Comparison of ENCODE assay signal across 14 cellular contexts in genomic region chr2:193518061-193518817, GRCh38.
DNase-seq lines count a peak whose midpoint lies in the region; ATAC-seq, FAIRE-seq and TF ChIP-seq lines count a peak whose summit lies in the region.
"Had no signal": no experiment of that assay in that cellular context is flagged by ENCODE, and none has a peak within 500 bp of the region (broad histone marks: within the 10 kb centered on the region; RNA-seq: fewer than 3 reads in every experiment).

No MANE protein-coding gene starts in this region.

- no peaks in the 10 kb centered on the region for H3K36me3 Mint-ChIP-seq in CD8-positive, alpha-beta T cell

- H3K27me3 ChIP-seq in DND-41 (ENCODE audit: insufficient read depth, low read length, poor library complexity) (no peaks in the 10 kb centered on the region), PC-3 (ENCODE audit: low read length) (no peaks in the 10 kb centered on the region), endothelial cell of umbilical vein (ENCODE audit: control insufficient read depth in 2 of 2, insufficient read depth in 2 of 2, low read length in 2 of 2) (no peaks in the 10 kb centered on the region), osteoblast (ENCODE audit: insufficient read depth, low read length) (no peaks in the 10 kb centered on the region)
- no peaks in the 10 kb centered on the region for H3K27me3 ChIP-seq in CD8-positive, alpha-beta T cell (ENCODE audit: insufficient read depth, low read length)
- H3K27me3 ChIP-seq: stomach had no signal

- DNase-seq in DND-41, result no peak
- peak; percentile 90 for DNase-seq in PC-3
- DNase-seq in endothelial cell of umbilical vein (ENCODE audit: low read depth, low spot score), result no peak
- DNase-seq in osteoblast (ENCODE audit: insufficient read length, low spot score, missing footprints), result peak; percentile 31
- DNase-seq in CD8-positive, alpha-beta T cell, result no peak
- DNase-seq in cerebellum (ENCODE audit: low spot score), result no peak
- DNase-seq: caudate nucleus; CD4-positive, alpha-beta T cell; NCI-H187 treated with DMSO at 0.1 percent for 48 hours; stimulated activated CD4-positive, alpha-beta T cell treated with anti-CD3 and anti-CD28 coated beads, Interleukin-4, amount 100 ng/mL, for 24 hours; stomach had no signal

- H3K9me3 ChIP-seq in DND-41 (ENCODE audit: insufficient read depth, low read length, severe bottlenecking) (no peaks in the 10 kb centered on the region), PC-3 (ENCODE audit: low read length) (no peaks in the 10 kb centered on the region), endothelial cell of umbilical vein (replicated peaks; ENCODE audit: control insufficient read depth, insufficient read depth, low read length) (no peaks in the 10 kb centered on the region), osteoblast (ENCODE audit: low read depth, low read length) (no peaks in the 10 kb centered on the region)
- no peaks in the 10 kb centered on the region for H3K9me3 ChIP-seq in CD8-positive, alpha-beta T cell (ENCODE audit: low read length)
- H3K9me3 ChIP-seq: prostate gland, stomach had no signal

- H3K27ac ChIP-seq in DND-41 (ENCODE audit: low read length) (no peak overlapping the region), PC-3 (ENCODE audit: low read length) (peak overlapping the region; percentile 87), endothelial cell of umbilical vein (ENCODE audit: insufficient read depth, low read depth, low read length) (no peak overlapping the region), osteoblast (ENCODE audit: low read depth, low read length) (peak overlapping the region; percentile 83)
- H3K27ac ChIP-seq in CD8-positive, alpha-beta T cell (ENCODE audit: low read depth, low read length), result no peak overlapping the region
- H3K27ac ChIP-seq: prostate gland had no signal

- H3K9me1 ChIP-seq in endothelial cell of umbilical vein (replicated peaks; ENCODE audit: control insufficient read depth, extremely low read depth, insufficient read depth, low read length), result no peaks in the 10 kb centered on the region

- CTCF ChIA-PET in PC-3 (lab: Charles Lee) (no interaction called here), endothelial cell of umbilical vein (lab: Charles Lee) (no interaction called here)
- CTCF ChIA-PET in CD8-positive, alpha-beta T cell (lab: Charles Lee), result interaction anchor here (0.6 to 0.7 kb wide), 2 partner anchors 250 to 467 kb away, joined by 3 read pairs; no protein-coding TSS in a partner anchor

- peaks cover 6% of the 10 kb centered on the region for H3F3A ChIP-seq in PC-3 (ENCODE audit: low read length, unreplicated experiment)

- POLR2A ChIA-PET in PC-3 (lab: Charles Lee; ENCODE audit: unreplicated experiment), result interaction anchor here (0.6 kb wide), 1 partner anchor 768 kb away, joined by 3 read pairs; no protein-coding TSS in a partner anchor
- POLR2A ChIA-PET in endothelial cell of umbilical vein (lab: Charles Lee), result no interaction called here
- POLR2A ChIA-PET in CD8-positive, alpha-beta T cell (lab: Charles Lee), result no interaction called here

- BruUV-seq in PC-3 (replicated peaks; lab: Mats Ljungman, UMichigan) (TSS peak; percentile 98), endothelial cell of umbilical vein (replicated peaks; lab: Mats Ljungman, UMichigan) (no TSS peak)

- FAIRE-seq in endothelial cell of umbilical vein (lab: Jason Lieb, UNC), result no peak

- dilution Hi-C loops in endothelial cell of umbilical vein (cut with MboI; ENCODE audit: extremely low pct_ligation_motif_present, low sequenced_read_pairs), result no loop called here

- H2AFZ ChIP-seq in DND-41 (ENCODE audit: low read depth, low read length) (0 out of 2 replicates have a peak overlapping the region, but pooled peaks have one; percentile 34), PC-3 (ENCODE audit: low read length) (peak overlapping the region; percentile 56), endothelial cell of umbilical vein (ENCODE audit: low read depth, low read length) (no peak overlapping the region), osteoblast (ENCODE audit: low read length) (peak overlapping the region; percentile 55)

- H3K9me3 Mint-ChIP-seq in CD8-positive, alpha-beta T cell, result peaks cover 7% of the 10 kb centered on the region

- intact Hi-C loops in PC-3 (cut with micrococcal nuclease) (no loop called here), endothelial cell of umbilical vein (cut with micrococcal nuclease) (no loop called here)
- intact Hi-C loops in CD8-positive, alpha-beta T cell (cut with DNase I, micrococcal nuclease), result no loop called here

- no peak overlapping the region for H3K27ac Mint-ChIP-seq in CD8-positive, alpha-beta T cell
- H3K27ac Mint-ChIP-seq: CD4-positive, alpha-beta T cell had no signal

- no peak overlapping the region for H3K4me3 ChIP-seq in DND-41 (ENCODE audit: low read depth in 1 of 2, low read length in 2 of 2)
- peak overlapping the region; percentile 34; the same call in 1 of the 2 replicates for H3K4me3 ChIP-seq in PC-3 (ENCODE audit: low read length)
- no peak overlapping the region for H3K4me3 ChIP-seq in endothelial cell of umbilical vein (replicated peaks in 1 of 3; ENCODE audit: insufficient read depth in 1 of 3, low read depth in 1 of 3, low read length in 3 of 3)
- H3K4me3 ChIP-seq in osteoblast (ENCODE audit: insufficient read depth, low read length), result no peak overlapping the region
- H3K4me3 ChIP-seq in CD8-positive, alpha-beta T cell (ENCODE audit: low read depth, low read length), result no peak overlapping the region
- H3K4me3 ChIP-seq: prostate gland, stomach had no signal

- no peak for ATAC-seq in DND-41 (ENCODE audit: insufficient read depth, low read depth)
- peak; percentile 94 for ATAC-seq in PC-3
- no peak for ATAC-seq in GM18505 (IDR thresholded peaks at IDR 0.05; ENCODE audit: unreplicated experiment)
- ATAC-seq in CD8-positive, alpha-beta T cell, result no peak
- ATAC-seq in HG03196 (IDR thresholded peaks at IDR 0.05; ENCODE audit: unreplicated experiment), result no peak

- H3K9ac ChIP-seq in DND-41 (ENCODE audit: low read depth, low read length) (no peak overlapping the region), PC-3 (ENCODE audit: low read length) (0 out of 2 replicates have a peak overlapping the region, but pooled peaks have one; percentile 11), endothelial cell of umbilical vein (replicated peaks; ENCODE audit: extremely low read depth, insufficient read depth, low read length) (no peak overlapping the region)

- no peaks in the 10 kb centered on the region for H3K4me1 Mint-ChIP-seq in CD8-positive, alpha-beta T cell (ENCODE audit: low read depth)

- H3K4me2 ChIP-seq in DND-41 (ENCODE audit: insufficient read depth, low read length), result no peak overlapping the region
- H3K4me2 ChIP-seq in PC-3 (ENCODE audit: low read length), result peak overlapping the region; percentile 48
- H3K4me2 ChIP-seq in endothelial cell of umbilical vein (ENCODE audit: insufficient read depth, low read length), result no peak overlapping the region
- H3K4me2 ChIP-seq in osteoblast (ENCODE audit: insufficient read depth, low read length), result peak overlapping the region; percentile 40

- no peak for TF ChIP-seq POLR2A in endothelial cell of umbilical vein (IDR thresholded peaks at IDR 0.05; ENCODE audit: low read depth, low read length)
- TF ChIP-seq POLR2A in GM18505 (IDR thresholded peaks at IDR 0.05; ENCODE audit: borderline replicate concordance, extremely low read depth, insufficient read depth, insufficient read length), result no peak

- H3K36me3 ChIP-seq in DND-41 (ENCODE audit: insufficient read depth, low read length) (no peaks in the 10 kb centered on the region), PC-3 (ENCODE audit: low read depth, low read length) (0 out of 2 replicates have a peak, but pooled peaks cover 5% of the 10 kb centered on the region), endothelial cell of umbilical vein (ENCODE audit: control insufficient read depth in 2 of 2, extremely low read depth in 1 of 2, insufficient read depth in 2 of 2, low read length in 2 of 2) (no peaks in the 10 kb centered on the region), osteoblast (ENCODE audit: insufficient read depth, low read length) (no peaks in the 10 kb centered on the region)
- no peaks in the 10 kb centered on the region for H3K36me3 ChIP-seq in CD8-positive, alpha-beta T cell (ENCODE audit: insufficient read depth, low read length)
- H3K36me3 ChIP-seq: prostate gland, stomach had no signal

- no peaks in the 10 kb centered on the region for H3K4me1 ChIP-seq in DND-41 (ENCODE audit: insufficient read depth, low read length)
- peaks cover 19% of the 10 kb centered on the region for H3K4me1 ChIP-seq in PC-3 (ENCODE audit: insufficient read depth, low read length)
- H3K4me1 ChIP-seq in endothelial cell of umbilical vein (ENCODE audit: control insufficient read depth, extremely low read depth, insufficient read depth, low read length), result no peaks in the 10 kb centered on the region
- peaks cover 5% of the 10 kb centered on the region for H3K4me1 ChIP-seq in osteoblast (ENCODE audit: insufficient read depth, low read length)
- no peaks in the 10 kb centered on the region for H3K4me1 ChIP-seq in CD8-positive, alpha-beta T cell (ENCODE audit: insufficient read depth, low read length)
- H3K4me1 ChIP-seq: prostate gland, stomach had no signal

- H3K4me3 Mint-ChIP-seq in CD8-positive, alpha-beta T cell, result no peak overlapping the region
- H3K4me3 Mint-ChIP-seq: CD4-positive, alpha-beta T cell had no signal

- TF ChIP-seq CTCF in DND-41 (IDR thresholded peaks at IDR 0.05; ENCODE audit: borderline replicate concordance, extremely low read depth, low read length, poor library complexity, severe bottlenecking) (no peak), PC-3 (conservative IDR thresholded peaks at IDR 0.05; ENCODE audit: low read depth, low read length) (no peak), endothelial cell of umbilical vein (IDR thresholded peaks at IDR 0.05; ENCODE audit: extremely low read depth in 1 of 2, insufficient read depth in 1 of 2, low read depth in 1 of 2, low read length in 2 of 2) (no peak), osteoblast (IDR thresholded peaks at IDR 0.05; ENCODE audit: extremely low read depth, low read depth, low read length) (no peak)
- TF ChIP-seq CTCF in CD8-positive, alpha-beta T cell (IDR thresholded peaks at IDR 0.05), result no peak

- H3K9me2 ChIP-seq in PC-3 (replicated peaks; ENCODE audit: low read length), result no peaks in the 10 kb centered on the region

- no peaks in the 10 kb centered on the region for H3K79me2 ChIP-seq in DND-41 (ENCODE audit: insufficient read depth, low read length)
- no peaks in the 10 kb centered on the region for H3K79me2 ChIP-seq in PC-3 (ENCODE audit: low read length)
- no peaks in the 10 kb centered on the region for H3K79me2 ChIP-seq in endothelial cell of umbilical vein (ENCODE audit: control insufficient read depth, insufficient read depth, low read length)
- no peaks in the 10 kb centered on the region for H3K79me2 ChIP-seq in osteoblast (ENCODE audit: insufficient read depth, low read length)

- H3K27me3 Mint-ChIP-seq in CD8-positive, alpha-beta T cell (ENCODE audit: low read depth), result no peaks in the 10 kb centered on the region
- H3K27me3 Mint-ChIP-seq: CD4-positive, alpha-beta T cell had no signal

- H4K20me1 ChIP-seq in DND-41 (ENCODE audit: insufficient read depth, low read length) (no peaks in the 10 kb centered on the region), PC-3 (ENCODE audit: low read length) (no peaks in the 10 kb centered on the region), endothelial cell of umbilical vein (replicated peaks; ENCODE audit: control insufficient read depth, extremely low read depth, insufficient read depth, low read length) (no peaks in the 10 kb centered on the region), osteoblast (ENCODE audit: insufficient read depth, low read length) (no peaks in the 10 kb centered on the region)

Comparison
In these comparisons a context has a peak if more than half of its experiments do, and no peak if none do; other contexts are left out.
1. DNase-seq: peak in PC-3 (single experiment) and osteoblast (single experiment); none in DND-41 (single experiment), endothelial cell of umbilical vein (single experiment), CD8-positive, alpha-beta T cell (0 of 7) and cerebellum (single experiment).
2. H3K27ac ChIP-seq: peak in PC-3 (single experiment) and osteoblast (single experiment); none in DND-41 (single experiment), endothelial cell of umbilical vein (single experiment) and CD8-positive, alpha-beta T cell (single experiment).
3. H3K4me2 ChIP-seq: peak in PC-3 (single experiment) and osteoblast (single experiment); none in DND-41 (single experiment) and endothelial cell of umbilical vein (single experiment).